Comparison of ENCODE assay signal across 9 cellular contexts in the genomic region with DNA sequence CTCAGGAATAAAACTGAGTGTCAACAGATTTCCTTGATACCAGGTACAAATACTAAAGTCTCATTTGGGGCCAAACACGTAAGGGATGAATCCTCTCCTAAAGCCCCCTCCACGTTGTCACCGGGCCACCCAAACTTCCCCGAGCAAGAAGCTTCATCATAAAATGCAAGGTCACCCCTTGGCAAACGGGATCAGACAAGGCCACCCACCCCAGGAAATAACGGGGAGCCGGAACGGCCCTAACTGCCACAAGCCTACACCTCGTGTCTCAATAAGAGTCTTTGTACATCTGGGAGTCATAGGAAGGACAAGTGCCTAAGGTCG. TPM values are rescaled to one million over a fixed set of nuclear protein-coding genes. Genes with fewer than 3 reads are reported as not detected.
DNase-seq lines count a peak whose midpoint lies in the region; ATAC-seq and TF ChIP-seq lines count a peak whose summit lies in the region.
"Had no signal": no experiment of that assay in that cellular context is flagged by ENCODE, and none has a peak within 500 bp of the region (broad histone marks: within the 10 kb centered on the region; RNA-seq: fewer than 3 reads in every experiment).

No MANE protein-coding gene starts in this region.

- H3K9me3 ChIP-seq in ascending aorta (no peaks in the 10 kb centered on the region), thymus (ENCODE audit: control insufficient read depth) (no peaks in the 10 kb centered on the region)

- H3K36me3 ChIP-seq in ascending aorta, result peaks cover 47 to 48% of the 10 kb centered on the region in 2 donors
- H3K36me3 ChIP-seq in thymus (ENCODE audit: control insufficient read depth, insufficient read depth), result peaks cover 48% of the 10 kb centered on the region

- peak overlapping the region; percentile 93 for H3K27ac Mint-ChIP-seq in activated CD4-positive, alpha-beta T cell treated with anti-CD3 and anti-CD28 coated beads, Interleukin-2, amount 10 ng/mL, durations not matched to agents 24 days and 14 days

- H3K4me3 ChIP-seq in ascending aorta, result peak overlapping the region; percentile 89 to 96
- peak overlapping the region; percentile 97 for H3K4me3 ChIP-seq in thymus (ENCODE audit: low read length)

- intact Hi-C loops in activated CD4-positive, alpha-beta T cell treated with anti-CD3 and anti-CD28 coated beads, Interleukin-2, amount 10 ng/mL, durations not matched to agents 24 days and 14 days (cut with micrococcal nuclease), result loop anchor here (2.0 kb wide), 1 partner anchor 14 kb away; the partner anchor contains the start of gene DAPK3
- intact Hi-C loops in ascending aorta (cut with DNase I) (loop anchor here (2.0 kb wide), 1 partner anchor 22 kb away; the partner anchor contains the start of gene PIAS4), left colon (cut with DNase I, micrococcal nuclease) (loop anchor here in 1 of 2 donors (10.0 kb wide), 1 partner anchor 220 kb away; no protein-coding TSS in a partner anchor)

- H3K27ac ChIP-seq in ascending aorta, result peak overlapping the region; percentile 98
- H3K27ac ChIP-seq in thymus (ENCODE audit: low read depth), result peak overlapping the region; percentile 98

- no peak for TF ChIP-seq CTCF in ascending aorta (IDR thresholded peaks at IDR 0.05)

- peaks cover 52% of the 10 kb centered on the region for H3K36me3 Mint-ChIP-seq in activated CD4-positive, alpha-beta T cell treated with anti-CD3 and anti-CD28 coated beads, Interleukin-2, amount 10 ng/mL, durations not matched to agents 24 days and 14 days (ENCODE audit: low read depth)

- peaks cover 30% of the 10 kb centered on the region for H3K4me1 Mint-ChIP-seq in activated CD4-positive, alpha-beta T cell treated with anti-CD3 and anti-CD28 coated beads, Interleukin-2, amount 10 ng/mL, durations not matched to agents 24 days and 14 days

- no peaks in the 10 kb centered on the region for H3K27me3 Mint-ChIP-seq in activated CD4-positive, alpha-beta T cell treated with anti-CD3 and anti-CD28 coated beads, Interleukin-2, amount 10 ng/mL, durations not matched to agents 24 days and 14 days

- peaks cover 8 to 27% of the 10 kb centered on the region in 2 donors for H3K4me1 ChIP-seq in ascending aorta
- peaks cover 22% of the 10 kb centered on the region for H3K4me1 ChIP-seq in thymus (ENCODE audit: control insufficient read depth, insufficient read depth, low read length)

- peak overlapping the region; percentile 94 for H3K4me3 Mint-ChIP-seq in activated CD4-positive, alpha-beta T cell treated with anti-CD3 and anti-CD28 coated beads, Interleukin-2, amount 10 ng/mL, durations not matched to agents 24 days and 14 days

- H3K27me3 ChIP-seq in ascending aorta (no peaks in the 10 kb centered on the region), thymus (ENCODE audit: control insufficient read depth, insufficient read depth) (no peaks in the 10 kb centered on the region)

- WGBS in thymus, result under 1% methylated on average over 10 of the region's 10 CpGs

- DNase-seq in activated CD4-positive, alpha-beta T cell treated with anti-CD3 and anti-CD28 coated beads, Interleukin-2, amount 10 ng/mL, durations not matched to agents 24 days and 14 days, result no peak
- DNase-seq in activated CD4-positive, alpha-beta T cell treated with anti-CD3 and anti-CD28 coated beads, Interleukin-2, amount 50 U/mL, for 4 hours, result no peak
- no peak for DNase-seq in ascending aorta (ENCODE audit: low spot score in 2 of 2)
- DNase-seq in left colon, result no peak
- no peak for DNase-seq in UCSD-AML1 (lab: John Stamatoyannopoulos, UW; ENCODE audit: unreplicated experiment)
- DNase-seq in NCI-H1694 treated with DMSO at 0.1 percent for 48 hours (lab: John Stamatoyannopoulos, UW), result no peak

- no peaks in the 10 kb centered on the region for H3K9me3 Mint-ChIP-seq in activated CD4-positive, alpha-beta T cell treated with anti-CD3 and anti-CD28 coated beads, Interleukin-2, amount 10 ng/mL, durations not matched to agents 24 days and 14 days

- ATAC-seq in left colon, result peak; percentile 7
- no peak for ATAC-seq in GM18868 (IDR thresholded peaks at IDR 0.05; ENCODE audit: unreplicated experiment)

RNA-seq across cellular contexts. Expression of gene EEF2, which starts 0.7 kb away (rescaled TPM):
- total RNA-seq in activated CD4-positive, alpha-beta T cell treated with anti-CD3 and anti-CD28 coated beads, Interleukin-2, amount 10 ng/mL, durations not matched to agents 24 days and 14 days, result 2,394 and 2,438 TPM in 2 replicates
- total RNA-seq in ascending aorta (1,544 TPM), left colon (1,000 to 10,000 TPM; 1,955 to 2,053 TPM)
- polyA plus RNA-seq in thymus, result 815 TPM

RNA-seq across cellular contexts. Expression of gene DAPK3, which starts 13.6 kb away (rescaled TPM):
- 45.6 and 46.7 TPM in 2 replicates for total RNA-seq in activated CD4-positive, alpha-beta T cell treated with anti-CD3 and anti-CD28 coated beads, Interleukin-2, amount 10 ng/mL, durations not matched to agents 24 days and 14 days
- total RNA-seq in ascending aorta, result 135 TPM
- 10 to 100 TPM; 52.2 to 74.6 TPM for total RNA-seq in left colon
- 50.7 TPM for polyA plus RNA-seq in thymus

RNA-seq across cellular contexts. Expression of gene PIAS4, which starts 23.0 kb away (rescaled TPM):
- total RNA-seq in activated CD4-positive, alpha-beta T cell treated with anti-CD3 and anti-CD28 coated beads, Interleukin-2, amount 10 ng/mL, durations not matched to agents 24 days and 14 days, result 32.2 and 33.2 TPM in 2 replicates
- total RNA-seq in ascending aorta (30.8 TPM), left colon (10 to 100 TPM; 25.1 to 27.7 TPM)
- polyA plus RNA-seq in thymus, result 10.8 TPM

RNA-seq across cellular contexts. Expression of gene NMRK2, which starts 51.7 kb away (rescaled TPM):
- total RNA-seq in activated CD4-positive, alpha-beta T cell treated with anti-CD3 and anti-CD28 coated beads, Interleukin-2, amount 10 ng/mL, durations not matched to agents 24 days and 14 days, result not detected in 2 replicates
- total RNA-seq in ascending aorta (not detected), left colon (not detected)
- polyA plus RNA-seq in thymus, result 1.1 TPM
- total RNA-seq: activated CD8-positive, alpha-beta memory T cell treated with anti-CD3 and anti-CD28 coated beads for 36 hours had no signal
